Comparison of ENCODE assay signal across 12 cellular contexts in the genomic region with DNA sequence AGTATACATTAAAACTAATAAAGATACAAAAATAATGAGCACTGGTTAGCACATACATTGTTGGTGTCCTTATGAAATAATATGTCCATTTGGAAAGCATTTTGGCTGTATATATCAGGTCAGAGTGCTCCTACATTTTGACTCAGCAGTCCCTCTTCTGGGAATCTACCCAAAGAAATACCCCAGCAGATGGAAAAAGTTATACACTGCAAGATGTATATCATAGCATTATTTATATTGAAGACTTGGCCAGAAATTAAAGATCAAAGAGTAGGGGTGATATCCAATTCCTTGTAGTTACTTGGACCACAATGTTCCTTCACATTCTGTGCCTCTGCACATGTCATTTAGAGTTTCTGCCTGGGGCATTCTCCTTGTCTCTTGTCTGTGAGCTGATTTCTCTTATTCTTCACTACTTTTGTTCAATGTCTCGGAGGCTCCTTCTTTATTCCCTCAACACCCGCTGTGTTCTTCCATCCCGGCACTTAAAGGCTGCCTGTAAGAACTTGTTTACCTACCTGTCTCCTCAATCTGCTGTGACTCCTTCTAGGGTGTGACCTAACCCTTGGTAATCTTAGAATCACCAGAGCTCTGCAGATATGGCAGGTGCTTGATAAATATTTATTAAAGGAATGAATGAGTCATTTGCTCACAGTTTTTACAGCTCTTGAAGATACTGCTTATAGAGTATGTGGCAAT. TPM values are rescaled to one million over a fixed set of nuclear protein-coding genes. Genes with fewer than 3 reads are reported as not detected.
DNase-seq lines count a peak whose midpoint lies in the region; ATAC-seq and TF ChIP-seq lines count a peak whose summit lies in the region.
"Had no signal": no experiment of that assay in that cellular context is flagged by ENCODE, and none has a peak within 500 bp of the region (broad histone marks: within the 10 kb centered on the region; RNA-seq: fewer than 3 reads in every experiment).

No MANE protein-coding gene starts in this region.

- H3K9me3 Mint-ChIP-seq in CD4-positive, CD25-positive, alpha-beta regulatory T cell = no peaks in the 10 kb centered on the region
- no peaks in the 10 kb centered on the region for H3K9me3 Mint-ChIP-seq in activated naive CD8-positive, alpha-beta T cell treated with anti-CD3 and anti-CD28 coated beads, Interleukin-2, amount 50 U/mL, for 24 hours
- no peaks in the 10 kb centered on the region for H3K9me3 Mint-ChIP-seq in mesothelial cell of epicardium

- POLR2A ChIA-PET in HEK293 (lab: Yijun Ruan, JAX) = no interaction called here
- POLR2A ChIA-PET in GM10248 (lab: Yijun Ruan, JAX) = no interaction called here

- no peak for DNase-seq in CD4-positive, CD25-positive, alpha-beta regulatory T cell
- no peak for DNase-seq in activated naive CD8-positive, alpha-beta T cell treated with anti-CD3 and anti-CD28 coated beads, Interleukin-2, amount 50 U/mL, for 24 hours
- no peak for DNase-seq in mesothelial cell of epicardium (ENCODE audit: low spot score in 2 of 2, unreplicated experiment in 2 of 2)
- no peak for DNase-seq in SKM-1 treated with dmso at 0.1 percent for 144 hours (lab: John Stamatoyannopoulos, UW; ENCODE audit: unreplicated experiment)
- no peak for DNase-seq in GM10248 (ENCODE audit: extremely low spot score)
- no peak for DNase-seq in effector memory CD4-positive, alpha-beta T cell
- DNase-seq in effector CD8-positive, alpha-beta T cell (lab: John Stamatoyannopoulos, UW) = no peak
- DNase-seq: caudate nucleus, lower lobe of right lung, NCI-H187, right lobe of liver had no signal

- H3K27me3 Mint-ChIP-seq in CD4-positive, CD25-positive, alpha-beta regulatory T cell = no peaks in the 10 kb centered on the region
- no peaks in the 10 kb centered on the region for H3K27me3 Mint-ChIP-seq in activated naive CD8-positive, alpha-beta T cell treated with anti-CD3 and anti-CD28 coated beads, Interleukin-2, amount 50 U/mL, for 24 hours
- peaks cover 47% of the 10 kb centered on the region for H3K27me3 Mint-ChIP-seq in mesothelial cell of epicardium (ENCODE audit: low read depth)

- peak overlapping the region; percentile 96 for H3K27ac ChIP-seq in CD4-positive, CD25-positive, alpha-beta regulatory T cell (ENCODE audit: insufficient read depth, low read length, poor library complexity, severe bottlenecking)
- no peak overlapping the region for H3K27ac ChIP-seq in HEK293 (ENCODE audit: extremely low read depth, low read depth, low read length)
- no peak overlapping the region for H3K27ac ChIP-seq in effector memory CD4-positive, alpha-beta T cell (ENCODE audit: insufficient read depth, low read length, poor library complexity, severe bottlenecking)
- H3K27ac ChIP-seq: lower lobe of right lung, right lobe of liver had no signal

- H3K9me3 ChIP-seq in CD4-positive, CD25-positive, alpha-beta regulatory T cell (ENCODE audit: control insufficient read depth in 2 of 2, low read length in 2 of 2) = no peaks in the 10 kb centered on the region
- H3K9me3 ChIP-seq in HEK293 (ENCODE audit: control insufficient read depth, insufficient read depth, low read depth, low read length) = no peaks in the 10 kb centered on the region
- no peaks in the 10 kb centered on the region for H3K9me3 ChIP-seq in effector memory CD4-positive, alpha-beta T cell (ENCODE audit: control insufficient read depth, low read length)
- H3K9me3 ChIP-seq: lower lobe of right lung, right lobe of liver had no signal

- TF ChIP-seq CTCF in HEK293 (tag by site-specific recombination; IDR thresholded peaks at IDR 0.05) = no peak
- TF ChIP-seq CTCF in mesothelial cell of epicardium (IDR thresholded peaks at IDR 0.05; ENCODE audit: unreplicated experiment) = no peak
- TF ChIP-seq CTCF in GM10248 (IDR thresholded peaks at IDR 0.05; ENCODE audit: control extremely low read depth, extremely low read depth, low read depth, missing control alignments) = no peak

- H3K27ac Mint-ChIP-seq in CD4-positive, CD25-positive, alpha-beta regulatory T cell = peak overlapping the region; percentile 88 to 100 (median 98)
- peak overlapping the region; percentile 74 for H3K27ac Mint-ChIP-seq in activated naive CD8-positive, alpha-beta T cell treated with anti-CD3 and anti-CD28 coated beads, Interleukin-2, amount 50 U/mL, for 24 hours
- peak overlapping the region; percentile 17 for H3K27ac Mint-ChIP-seq in mesothelial cell of epicardium

- CTCF ChIA-PET in HEK293 (lab: Yijun Ruan, JAX) (interaction anchor here (1.9 kb wide), 1 partner anchor 194 kb away, joined by 4 read pairs; no protein-coding TSS in a partner anchor), GM10248 (lab: Yijun Ruan, JAX) (no interaction called here)

- ATAC-seq in CD4-positive, CD25-positive, alpha-beta regulatory T cell (ENCODE audit: low read depth in 2 of 2) = no peak
- ATAC-seq in activated naive CD8-positive, alpha-beta T cell treated with anti-CD3 and anti-CD28 coated beads, Interleukin-2, amount 50 U/mL, for 24 hours = no peak
- ATAC-seq: right lobe of liver had no signal

- peak overlapping the region in 3 of 4 donors; percentile 4 to 77 (median 51) for H3K4me3 Mint-ChIP-seq in CD4-positive, CD25-positive, alpha-beta regulatory T cell
- peak overlapping the region; percentile 5 for H3K4me3 Mint-ChIP-seq in activated naive CD8-positive, alpha-beta T cell treated with anti-CD3 and anti-CD28 coated beads, Interleukin-2, amount 50 U/mL, for 24 hours
- H3K4me3 Mint-ChIP-seq in mesothelial cell of epicardium = no peak overlapping the region

- no peaks in the 10 kb centered on the region for H3K27me3 ChIP-seq in CD4-positive, CD25-positive, alpha-beta regulatory T cell (ENCODE audit: control insufficient read depth, insufficient read depth, low read length)
- no peaks in the 10 kb centered on the region for H3K27me3 ChIP-seq in effector memory CD4-positive, alpha-beta T cell (replicated peaks; ENCODE audit: control insufficient read depth, insufficient read depth, low read length, poor library complexity, severe bottlenecking)

- H3K36me3 ChIP-seq in CD4-positive, CD25-positive, alpha-beta regulatory T cell (ENCODE audit: control insufficient read depth, insufficient read depth, low read length) = no peaks in the 10 kb centered on the region
- no peaks in the 10 kb centered on the region for H3K36me3 ChIP-seq in HEK293 (ENCODE audit: control insufficient read depth in 2 of 2, insufficient read depth in 1 of 2, low read length in 2 of 2)
- no peaks in the 10 kb centered on the region for H3K36me3 ChIP-seq in effector memory CD4-positive, alpha-beta T cell (ENCODE audit: control insufficient read depth, insufficient read depth, low read length)
- H3K36me3 ChIP-seq: lower lobe of right lung, right lobe of liver had no signal

- H3K4me1 Mint-ChIP-seq in CD4-positive, CD25-positive, alpha-beta regulatory T cell = peaks cover 35 to 79% (median 52%) of the 10 kb centered on the region in 4 donors
- peaks cover 69% of the 10 kb centered on the region for H3K4me1 Mint-ChIP-seq in activated naive CD8-positive, alpha-beta T cell treated with anti-CD3 and anti-CD28 coated beads, Interleukin-2, amount 50 U/mL, for 24 hours
- H3K4me1 Mint-ChIP-seq in mesothelial cell of epicardium = peaks cover 38% of the 10 kb centered on the region

- H3K36me3 Mint-ChIP-seq in CD4-positive, CD25-positive, alpha-beta regulatory T cell = no peaks in the 10 kb centered on the region
- peaks cover 4% of the 10 kb centered on the region for H3K36me3 Mint-ChIP-seq in activated naive CD8-positive, alpha-beta T cell treated with anti-CD3 and anti-CD28 coated beads, Interleukin-2, amount 50 U/mL, for 24 hours (ENCODE audit: low read depth)
- H3K36me3 Mint-ChIP-seq in mesothelial cell of epicardium = no peaks in the 10 kb centered on the region

- peak overlapping the region; percentile 69 for H3K4me3 ChIP-seq in CD4-positive, CD25-positive, alpha-beta regulatory T cell (ENCODE audit: low read depth, low read length)
- H3K4me3 ChIP-seq in HEK293 (ENCODE audit: low read depth, low read length) = no peak overlapping the region
- H3K4me3 ChIP-seq in effector memory CD4-positive, alpha-beta T cell (ENCODE audit: insufficient read depth, low read depth, low read length, poor library complexity, severe bottlenecking) = no peak overlapping the region
- H3K4me3 ChIP-seq: lower lobe of right lung, right lobe of liver had no signal

- H3K4me1 ChIP-seq in CD4-positive, CD25-positive, alpha-beta regulatory T cell (ENCODE audit: control insufficient read depth, insufficient read depth, low read length, poor library complexity, severe bottlenecking) = peaks cover 66% of the 10 kb centered on the region
- no peaks in the 10 kb centered on the region for H3K4me1 ChIP-seq in HEK293 (ENCODE audit: control insufficient read depth, insufficient read depth, low read length)
- H3K4me1 ChIP-seq in effector memory CD4-positive, alpha-beta T cell (ENCODE audit: control insufficient read depth, insufficient read depth, low read length, poor library complexity, severe bottlenecking) = peaks cover 47% of the 10 kb centered on the region

TF ChIP-seq in HEK293, 187 proteins besides CTCF, POLR2A, EP300 and RAD21 (continues in another document):
- TF ChIP-seq ZNF501 (tag by site-specific recombination; IDR thresholded peaks at IDR 0.05) = no peak
- no peak for TF ChIP-seq REPIN1 (tag by site-specific recombination; IDR thresholded peaks at IDR 0.05; ENCODE audit: low read depth)

RNA-seq across cellular contexts. Expression of a gene that starts 3.1 kb away (rescaled TPM):
- 21.2 TPM for total RNA-seq in CD4-positive, CD25-positive, alpha-beta regulatory T cell
- 10 to 100 TPM; 38.8 to 52.7 (median 43.9) TPM for polyA plus RNA-seq in CD4-positive, CD25-positive, alpha-beta regulatory T cell
- 12.7 to 14.7 TPM (median 13.8 TPM) in 3 replicates for total RNA-seq in mesothelial cell of epicardium

Comparison
In these comparisons a context has a peak if more than half of its experiments do, and no peak if none do; other contexts are left out.
1. H3K27ac Mint-ChIP-seq: peak in every context shown above with its lines; median percentile 98 in CD4-positive, CD25-positive, alpha-beta regulatory T cell; 74 in activated naive CD8-positive, alpha-beta T cell treated with anti-CD3 and anti-CD28 coated beads, Interleukin-2, amount 50 U/mL, for 24 hours; 17 in mesothelial cell of epicardium.